Comparison of ENCODE assay signal across 8 cellular contexts in the genomic region with DNA sequence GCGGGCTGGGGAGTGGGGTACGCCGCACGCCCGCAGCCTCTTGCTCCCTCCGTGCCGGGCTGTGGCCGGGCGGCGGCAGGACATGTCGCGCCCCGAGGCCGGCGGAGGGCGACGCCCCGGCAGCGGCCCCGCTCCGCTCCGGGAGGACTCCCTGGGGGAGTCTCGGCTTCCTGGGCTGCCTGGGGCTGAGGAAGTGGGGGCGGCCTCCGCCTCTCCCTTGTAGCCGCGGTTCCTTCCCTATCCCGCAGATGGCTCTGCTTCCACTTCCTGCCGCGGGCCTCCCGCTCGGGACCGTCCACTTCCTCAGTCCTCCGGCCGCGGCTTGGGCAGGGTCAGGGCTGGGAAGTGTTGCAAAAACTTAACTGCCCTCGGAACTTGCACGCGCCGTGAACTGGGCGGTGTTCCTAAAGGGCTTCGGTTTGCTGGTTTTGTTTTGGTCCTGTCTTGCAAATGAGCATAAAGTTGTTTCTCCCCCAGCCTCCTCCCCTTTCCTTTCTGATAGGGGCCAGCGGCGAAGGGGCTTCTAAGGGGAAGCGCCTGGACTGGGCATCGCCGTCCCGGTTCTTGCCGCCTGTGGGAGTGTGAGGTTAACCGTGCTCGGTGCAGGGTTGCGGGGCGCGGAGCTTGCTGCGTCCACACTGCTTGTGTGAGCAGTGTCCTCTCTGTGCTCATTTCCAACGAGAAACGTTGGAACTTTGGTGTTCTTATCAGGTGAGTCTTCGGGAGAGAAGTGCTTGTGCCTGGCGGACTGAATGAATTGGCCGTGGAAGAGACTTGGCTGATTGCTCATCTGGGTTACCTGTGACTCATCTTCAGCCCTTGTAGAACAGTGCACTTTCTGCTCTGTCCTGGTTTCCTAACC.
A peak's percentile ranks its signal among the peaks of the same experiment; 100 is the strongest.
DNase-seq lines count a peak whose midpoint lies in the region; TF ChIP-seq lines count a peak whose summit lies in the region.

No MANE protein-coding gene starts in this region.

- DNase-seq in GM03348 (ENCODE audit: low spot score) (peak; percentile 92), HCEC 1CT (peak; percentile 89), LNCaP clone FGC (ENCODE audit: low read depth) (no peak), coronary artery (ENCODE audit: low spot score) (peak; percentile 87), kidney tubule cell (ENCODE audit: low spot score) (peak; percentile 84)
- DNase-seq in stimulated activated CD4-positive, alpha-beta T cell treated with anti-CD3 and anti-CD28 coated beads, Interleukin-15, amount 100 ng/mL, for 24 hours, result peak; percentile 57

- H3K4me3 ChIP-seq in LNCaP clone FGC (ENCODE audit: low read depth, low read length), result peak overlapping the region; percentile 68
- H3K4me3 ChIP-seq in coronary artery, result peak overlapping the region; percentile 82

- H3K27ac ChIP-seq in 22Rv1 (peak overlapping the region; percentile 45), VCaP (peak overlapping the region; percentile 87), coronary artery (peak overlapping the region; percentile 77 to 93)

- peak; percentile 14; the same call in 1 of the 2 replicates for TF ChIP-seq CTCF in 22Rv1 (IDR thresholded peaks at IDR 0.05)
- TF ChIP-seq CTCF in LNCaP clone FGC (IDR thresholded peaks at IDR 0.05; ENCODE audit: control insufficient read depth, extremely low read depth, insufficient read depth), result peak; percentile 53
- peak; percentile 62 for TF ChIP-seq CTCF in VCaP (conservative IDR thresholded peaks at IDR 0.05)
- TF ChIP-seq CTCF in coronary artery (IDR thresholded peaks at IDR 0.05), result no peak
